In the genomic region with DNA sequence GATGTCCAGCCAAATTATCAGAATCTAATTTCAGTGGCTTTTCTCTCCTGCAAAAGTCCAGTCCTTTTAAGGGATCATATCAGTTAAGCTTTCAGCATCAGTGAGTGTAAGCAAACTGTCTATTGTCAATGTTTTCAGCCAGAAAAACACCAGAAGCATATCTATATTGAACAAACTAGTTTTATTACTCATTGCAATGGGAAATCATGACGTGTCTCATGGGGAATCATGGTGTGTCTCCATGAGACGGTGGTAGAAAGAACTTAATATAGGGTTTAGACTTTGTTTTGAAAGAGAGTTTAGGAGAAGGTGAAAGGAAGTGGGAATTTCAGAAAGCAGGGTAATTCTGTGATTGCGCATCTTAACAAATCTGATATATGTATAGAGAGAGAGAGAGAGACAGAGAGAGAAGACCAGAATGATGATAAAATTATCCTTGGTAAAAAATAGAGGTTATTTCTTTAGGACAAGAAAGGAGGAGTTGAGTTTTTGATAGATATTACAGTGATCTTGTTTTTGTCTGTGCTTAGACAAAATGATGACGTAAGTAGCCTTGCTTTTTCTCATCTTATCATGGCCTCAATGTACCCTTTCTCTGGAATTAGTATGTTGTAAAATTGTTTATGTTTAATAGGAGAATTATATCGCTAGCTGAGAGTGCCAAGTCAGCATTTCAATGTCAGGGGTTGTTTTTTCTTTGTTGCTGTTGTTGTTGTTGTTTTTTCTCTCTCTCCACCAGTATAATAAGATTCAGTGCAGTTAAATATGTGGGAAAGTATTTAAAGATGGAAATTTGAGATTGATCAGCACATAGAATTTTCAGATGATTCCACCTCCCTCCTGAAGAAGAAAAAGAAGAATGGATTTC, we compare ENCODE assay signal across 2 cellular contexts.
A peak's percentile ranks its signal among the peaks of the same experiment; 100 is the strongest.
TF ChIP-seq lines count a peak whose summit lies in the region.

No MANE protein-coding gene starts in this region.

TF ChIP-seq in A549, 52 proteins besides CTCF, POLR2A, EP300 and RAD21:
- peak; percentile 75 for TF ChIP-seq MAFK (IDR thresholded peaks at IDR 0.05; ENCODE audit: partially characterized antibody)
- TF ChIP-seq HDAC2 (IDR thresholded peaks at IDR 0.05) = no peak

TF ChIP-seq in IMR-90, 13 proteins besides CTCF, POLR2A, EP300 and RAD21:
- TF ChIP-seq MXI1 (IDR thresholded peaks at IDR 0.05; ENCODE audit: borderline replicate concordance, low read depth, low read length) (no peak), MAFK (IDR thresholded peaks at IDR 0.05; ENCODE audit: low read depth, low read length) (peak; percentile 89), SMC3 (IDR thresholded peaks at IDR 0.05; ENCODE audit: low read depth, low read length) (no peak), RFX5 (IDR thresholded peaks at IDR 0.05; ENCODE audit: low read depth, low read length) (no peak), MAZ (IDR thresholded peaks at IDR 0.05; ENCODE audit: borderline replicate concordance, low read depth, low read length) (no peak), CEBPB (IDR thresholded peaks at IDR 0.05; ENCODE audit: low read depth, low read length) (no peak)
- TF ChIP-seq, protein P1, sequence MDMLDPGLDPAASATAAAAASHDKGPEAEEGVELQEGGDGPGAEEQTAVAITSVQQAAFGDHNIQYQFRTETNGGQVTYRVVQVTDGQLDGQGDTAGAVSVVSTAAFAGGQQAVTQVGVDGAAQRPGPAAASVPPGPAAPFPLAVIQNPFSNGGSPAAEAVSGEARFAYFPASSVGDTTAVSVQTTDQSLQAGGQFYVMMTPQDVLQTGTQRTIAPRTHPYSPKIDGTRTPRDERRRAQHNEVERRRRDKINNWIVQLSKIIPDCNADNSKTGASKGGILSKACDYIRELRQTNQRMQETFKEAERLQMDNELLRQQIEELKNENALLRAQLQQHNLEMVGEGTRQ (IDR thresholded peaks at IDR 0.05; ENCODE audit: low read depth, low read length) = no peak
